ENCODE assay signal across 18 cellular contexts in the genomic region with DNA sequence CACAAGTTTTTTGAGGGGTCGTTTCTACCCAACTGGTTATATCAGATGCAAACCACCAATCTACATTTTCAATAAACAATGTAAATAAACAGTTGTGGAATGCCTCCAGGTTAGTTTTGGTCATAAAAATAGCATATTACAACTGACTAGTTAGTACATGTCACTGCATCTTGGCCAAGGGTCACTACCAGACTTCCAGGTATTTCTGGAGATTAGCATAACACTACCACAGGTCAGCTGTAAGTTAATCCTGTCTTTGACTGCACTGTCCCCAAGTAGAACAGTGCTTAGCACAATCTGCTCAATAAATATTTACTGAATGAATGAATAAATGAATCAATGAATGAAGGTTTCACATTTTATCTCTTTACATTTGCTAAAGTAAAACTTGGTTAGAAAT.
"Had no signal": no experiment of that assay in that cellular context is flagged by ENCODE, and none has a peak within 500 bp of the region (broad histone marks: within the 10 kb centered on the region; RNA-seq: fewer than 3 reads in every experiment).

No MANE protein-coding gene starts in this region.

- H3K4me3 ChIP-seq: esophagus squamous epithelium, lower lobe of right lung, tibial artery had no signal

- H3K4me3 Mint-ChIP-seq: activated CD4-positive, alpha-beta T cell treated with anti-CD3 and anti-CD28 coated beads, Interleukin-2, amount 10 ng/mL, durations not matched to agents 24 days and 14 days; activated CD8-positive, alpha-beta T cell treated with anti-CD3 and anti-CD28 coated beads, Interleukin-2, amount 10 ng/mL, durations not matched to agents 7 days and 5 days; activated naive CD4-positive, alpha-beta T cell treated with anti-CD3 and anti-CD28 coated beads, Interleukin-2, amount 10 ng/mL, durations not matched to agents 7 days and 5 days; activated T-cell treated with anti-CD3 and anti-CD28 coated beads, Interleukin-2, amount 50 U/mL, for 24 hours; nephron progenitor cell had no signal

- H3K27me3 Mint-ChIP-seq: activated CD4-positive, alpha-beta T cell treated with anti-CD3 and anti-CD28 coated beads, Interleukin-2, amount 10 ng/mL, durations not matched to agents 24 days and 14 days; activated naive CD4-positive, alpha-beta T cell treated with anti-CD3 and anti-CD28 coated beads, Interleukin-2, amount 10 ng/mL, durations not matched to agents 7 days and 5 days; activated T-cell treated with anti-CD3 and anti-CD28 coated beads, Interleukin-2, amount 50 U/mL, for 24 hours had no signal

- H3K4me1 ChIP-seq: esophagus squamous epithelium, lower lobe of right lung, tibial artery had no signal

- H3K27ac Mint-ChIP-seq: activated CD4-positive, alpha-beta T cell treated with anti-CD3 and anti-CD28 coated beads, Interleukin-2, amount 10 ng/mL, durations not matched to agents 24 days and 14 days; activated CD8-positive, alpha-beta T cell treated with anti-CD3 and anti-CD28 coated beads, Interleukin-2, amount 10 ng/mL, durations not matched to agents 7 days and 5 days; activated naive CD4-positive, alpha-beta T cell treated with anti-CD3 and anti-CD28 coated beads, Interleukin-2, amount 10 ng/mL, durations not matched to agents 7 days and 5 days; activated T-cell treated with anti-CD3 and anti-CD28 coated beads, Interleukin-2, amount 50 U/mL, for 24 hours; nephron progenitor cell had no signal

- ATAC-seq: activated CD8-positive, alpha-beta T cell treated with anti-CD3 and anti-CD28 coated beads, Interleukin-2, amount 10 ng/mL, durations not matched to agents 7 days and 5 days; lower lobe of right lung; stimulated activated naive CD8-positive, alpha-beta T cell treated with anti-CD3 and anti-CD28 coated beads, Interleukin-15, Interleukin-2, amounts not matched to agents 100 U/mL and 50 U/mL, for 24 hours had no signal

- DNase-seq: activated CD4-positive, alpha-beta T cell treated with anti-CD3 and anti-CD28 coated beads, Interleukin-2, amount 10 ng/mL, durations not matched to agents 24 days and 14 days; activated CD8-positive, alpha-beta T cell treated with anti-CD3 and anti-CD28 coated beads, Interleukin-2, amount 10 ng/mL, durations not matched to agents 7 days and 5 days; activated naive CD4-positive, alpha-beta T cell treated with anti-CD3 and anti-CD28 coated beads, Interleukin-2, amount 10 ng/mL, durations not matched to agents 7 days and 5 days; activated T-cell treated with anti-CD3 and anti-CD28 coated beads, Interleukin-2, amount 50 U/mL, for 24 hours; aorta; cerebellar nuclear complex; effector CD8-positive, alpha-beta T cell; esophagus squamous epithelium; islet precursor cell; lower lobe of right lung; nephron progenitor cell; occipital lobe; posterior cingulate gyrus; retina; stimulated activated naive CD8-positive, alpha-beta T cell treated with anti-CD3 and anti-CD28 coated beads, Interleukin-15, Interleukin-2, amounts not matched to agents 100 U/mL and 50 U/mL, for 24 hours; substantia nigra; T-helper 9 cell; tibial artery had no signal

- H3K36me3 ChIP-seq: esophagus squamous epithelium, lower lobe of right lung, tibial artery had no signal

- H3K27ac ChIP-seq: esophagus squamous epithelium, lower lobe of right lung, tibial artery had no signal

- H3K4me1 Mint-ChIP-seq: activated CD4-positive, alpha-beta T cell treated with anti-CD3 and anti-CD28 coated beads, Interleukin-2, amount 10 ng/mL, durations not matched to agents 24 days and 14 days; activated naive CD4-positive, alpha-beta T cell treated with anti-CD3 and anti-CD28 coated beads, Interleukin-2, amount 10 ng/mL, durations not matched to agents 7 days and 5 days; nephron progenitor cell had no signal

- H3K9me3 ChIP-seq: esophagus squamous epithelium, lower lobe of right lung, tibial artery had no signal

- H3K36me3 Mint-ChIP-seq: activated naive CD4-positive, alpha-beta T cell treated with anti-CD3 and anti-CD28 coated beads, Interleukin-2, amount 10 ng/mL, durations not matched to agents 7 days and 5 days had no signal

- H3K27me3 ChIP-seq: esophagus squamous epithelium, tibial artery had no signal
